1 cellular context compared by ENCODE assay signal in genomic region chr2:170361359-170361936, GRCh38.
TF ChIP-seq lines count a peak whose summit lies in the region.

No MANE protein-coding gene starts in this region.

TF ChIP-seq in K562, 482 proteins besides CTCF, POLR2A, EP300 and RAD21 (continued from another document and continues in another):
- TF ChIP-seq, protein P1, sequence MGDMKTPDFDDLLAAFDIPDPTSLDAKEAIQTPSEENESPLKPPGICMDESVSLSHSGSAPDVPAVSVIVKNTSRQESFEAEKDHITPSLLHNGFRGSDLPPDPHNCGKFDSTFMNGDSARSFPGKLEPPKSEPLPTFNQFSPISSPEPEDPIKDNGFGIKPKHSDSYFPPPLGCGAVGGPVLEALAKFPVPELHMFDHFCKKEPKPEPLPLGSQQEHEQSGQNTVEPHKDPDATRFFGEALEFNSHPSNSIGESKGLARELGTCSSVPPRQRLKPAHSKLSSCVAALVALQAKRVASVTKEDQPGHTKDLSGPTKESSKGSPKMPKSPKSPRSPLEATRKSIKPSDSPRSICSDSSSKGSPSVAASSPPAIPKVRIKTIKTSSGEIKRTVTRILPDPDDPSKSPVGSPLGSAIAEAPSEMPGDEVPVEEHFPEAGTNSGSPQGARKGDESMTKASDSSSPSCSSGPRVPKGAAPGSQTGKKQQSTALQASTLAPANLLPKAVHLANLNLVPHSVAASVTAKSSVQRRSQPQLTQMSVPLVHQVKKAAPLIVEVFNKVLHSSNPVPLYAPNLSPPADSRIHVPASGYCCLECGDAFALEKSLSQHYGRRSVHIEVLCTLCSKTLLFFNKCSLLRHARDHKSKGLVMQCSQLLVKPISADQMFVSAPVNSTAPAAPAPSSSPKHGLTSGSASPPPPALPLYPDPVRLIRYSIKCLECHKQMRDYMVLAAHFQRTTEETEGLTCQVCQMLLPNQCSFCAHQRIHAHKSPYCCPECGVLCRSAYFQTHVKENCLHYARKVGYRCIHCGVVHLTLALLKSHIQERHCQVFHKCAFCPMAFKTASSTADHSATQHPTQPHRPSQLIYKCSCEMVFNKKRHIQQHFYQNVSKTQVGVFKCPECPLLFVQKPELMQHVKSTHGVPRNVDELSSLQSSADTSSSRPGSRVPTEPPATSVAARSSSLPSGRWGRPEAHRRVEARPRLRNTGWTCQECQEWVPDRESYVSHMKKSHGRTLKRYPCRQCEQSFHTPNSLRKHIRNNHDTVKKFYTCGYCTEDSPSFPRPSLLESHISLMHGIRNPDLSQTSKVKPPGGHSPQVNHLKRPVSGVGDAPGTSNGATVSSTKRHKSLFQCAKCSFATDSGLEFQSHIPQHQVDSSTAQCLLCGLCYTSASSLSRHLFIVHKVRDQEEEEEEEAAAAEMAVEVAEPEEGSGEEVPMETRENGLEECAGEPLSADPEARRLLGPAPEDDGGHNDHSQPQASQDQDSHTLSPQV (IDR thresholded peaks at IDR 0.05) = peak; percentile 63
- peak; percentile 17; the same call in 1 of the 2 replicates for TF ChIP-seq NFRKB (IDR thresholded peaks at IDR 0.05; ENCODE audit: low read depth)
- peak; percentile 66 for TF ChIP-seq ZNF311 (CRISPR knock-in tag; IDR thresholded peaks at IDR 0.05)
- no peak for TF ChIP-seq ZFP91 (CRISPR knock-in tag; IDR thresholded peaks at IDR 0.05)
- TF ChIP-seq COPS2 (conservative IDR thresholded peaks at IDR 0.05) = no peak
- TF ChIP-seq HDAC2 (IDR thresholded peaks at IDR 0.05) = 0 out of 2 replicates have a peak, but pooled peaks have one; percentile 40
- TF ChIP-seq, protein P2, sequence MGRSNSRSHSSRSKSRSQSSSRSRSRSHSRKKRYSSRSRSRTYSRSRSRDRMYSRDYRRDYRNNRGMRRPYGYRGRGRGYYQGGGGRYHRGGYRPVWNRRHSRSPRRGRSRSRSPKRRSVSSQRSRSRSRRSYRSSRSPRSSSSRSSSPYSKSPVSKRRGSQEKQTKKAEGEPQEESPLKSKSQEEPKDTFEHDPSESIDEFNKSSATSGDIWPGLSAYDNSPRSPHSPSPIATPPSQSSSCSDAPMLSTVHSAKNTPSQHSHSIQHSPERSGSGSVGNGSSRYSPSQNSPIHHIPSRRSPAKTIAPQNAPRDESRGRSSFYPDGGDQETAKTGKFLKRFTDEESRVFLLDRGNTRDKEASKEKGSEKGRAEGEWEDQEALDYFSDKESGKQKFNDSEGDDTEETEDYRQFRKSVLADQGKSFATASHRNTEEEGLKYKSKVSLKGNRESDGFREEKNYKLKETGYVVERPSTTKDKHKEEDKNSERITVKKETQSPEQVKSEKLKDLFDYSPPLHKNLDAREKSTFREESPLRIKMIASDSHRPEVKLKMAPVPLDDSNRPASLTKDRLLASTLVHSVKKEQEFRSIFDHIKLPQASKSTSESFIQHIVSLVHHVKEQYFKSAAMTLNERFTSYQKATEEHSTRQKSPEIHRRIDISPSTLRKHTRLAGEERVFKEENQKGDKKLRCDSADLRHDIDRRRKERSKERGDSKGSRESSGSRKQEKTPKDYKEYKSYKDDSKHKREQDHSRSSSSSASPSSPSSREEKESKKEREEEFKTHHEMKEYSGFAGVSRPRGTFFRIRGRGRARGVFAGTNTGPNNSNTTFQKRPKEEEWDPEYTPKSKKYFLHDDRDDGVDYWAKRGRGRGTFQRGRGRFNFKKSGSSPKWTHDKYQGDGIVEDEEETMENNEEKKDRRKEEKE (IDR thresholded peaks at IDR 0.05; ENCODE audit: borderline replicate concordance in 1 of 2, control insufficient read depth in 1 of 2, low read depth in 2 of 2, low read length in 1 of 2) = no peak
- 0 out of 2 replicates have a peak, but pooled peaks have one; percentile 50 for TF ChIP-seq ZBTB9 (CRISPR knock-in tag; IDR thresholded peaks at IDR 0.05)
- no peak for TF ChIP-seq TCF7L2 (IDR thresholded peaks at IDR 0.05; ENCODE audit: low read depth, low read length)
- 0 out of 2 replicates have a peak, but pooled peaks have one; percentile 73 for TF ChIP-seq XRCC5 (IDR thresholded peaks at IDR 0.05; ENCODE audit: low read depth, low read length)
- TF ChIP-seq MAZ (CRISPR knock-in tag; conservative IDR thresholded peaks at IDR 0.05 in 1 of 2, IDR thresholded peaks at IDR 0.05 in 1 of 2) = 0 out of 4 replicates have a peak, but pooled peaks of 1 of the 2 experiments have one; percentile 21
- TF ChIP-seq MYBL2 (IDR thresholded peaks at IDR 0.05; ENCODE audit: low read depth) = peak; percentile 16; the same call in 1 of the 2 replicates
- TF ChIP-seq MYBL2 (CRISPR knock-in tag; IDR thresholded peaks at IDR 0.05; ENCODE audit: borderline replicate concordance) = no peak
- TF ChIP-seq EZH2 (IDR thresholded peaks at IDR 0.05; ENCODE audit: borderline replicate concordance, low read depth, low read length) = no peak
- TF ChIP-seq ZNF512 (tag; IDR thresholded peaks at IDR 0.05) = peak; percentile 58
- TF ChIP-seq ARID3A (IDR thresholded peaks at IDR 0.05; ENCODE audit: borderline replicate concordance, low read depth, low read length) = peak; percentile 12; the same call in 1 of the 2 replicates
- no peak for TF ChIP-seq RNF219 (CRISPR knock-in tag; IDR thresholded peaks at IDR 0.05)
- TF ChIP-seq ZNF239 (CRISPR knock-in tag; IDR thresholded peaks at IDR 0.05) = peak; percentile 5
- 0 out of 2 replicates have a peak, but pooled peaks have one; percentile 24 for TF ChIP-seq RBFOX2 (IDR thresholded peaks at IDR 0.05; ENCODE audit: low read depth, low read length)
- TF ChIP-seq SMAD4 (CRISPR knock-in tag; conservative IDR thresholded peaks at IDR 0.05) = 0 out of 2 replicates have a peak, but pooled peaks have one; percentile 12
- no peak for TF ChIP-seq ATF1 (CRISPR knock-in tag; IDR thresholded peaks at IDR 0.05)
- peak; percentile 56 for TF ChIP-seq ATF1 (tag; IDR thresholded peaks at IDR 0.05)
- TF ChIP-seq NR3C1 (CRISPR knock-in tag; IDR thresholded peaks at IDR 0.05) = no peak
- TF ChIP-seq MEIS2 (IDR thresholded peaks at IDR 0.05; ENCODE audit: partially characterized antibody) = peak; percentile 36
- TF ChIP-seq, protein P3, sequence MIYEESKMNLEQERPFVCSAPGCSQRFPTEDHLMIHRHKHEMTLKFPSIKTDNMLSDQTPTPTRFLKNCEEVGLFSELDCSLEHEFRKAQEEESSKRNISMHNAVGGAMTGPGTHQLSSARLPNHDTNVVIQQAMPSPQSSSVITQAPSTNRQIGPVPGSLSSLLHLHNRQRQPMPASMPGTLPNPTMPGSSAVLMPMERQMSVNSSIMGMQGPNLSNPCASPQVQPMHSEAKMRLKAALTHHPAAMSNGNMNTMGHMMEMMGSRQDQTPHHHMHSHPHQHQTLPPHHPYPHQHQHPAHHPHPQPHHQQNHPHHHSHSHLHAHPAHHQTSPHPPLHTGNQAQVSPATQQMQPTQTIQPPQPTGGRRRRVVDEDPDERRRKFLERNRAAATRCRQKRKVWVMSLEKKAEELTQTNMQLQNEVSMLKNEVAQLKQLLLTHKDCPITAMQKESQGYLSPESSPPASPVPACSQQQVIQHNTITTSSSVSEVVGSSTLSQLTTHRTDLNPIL (CRISPR knock-in tag; IDR thresholded peaks at IDR 0.05) = no peak
- TF ChIP-seq RBM25 (IDR thresholded peaks at IDR 0.05; ENCODE audit: low read depth, low read length, severe bottlenecking) = peak; percentile 9
- peak; percentile 35; the same call in 1 of the 2 replicates for TF ChIP-seq ARID1B (IDR thresholded peaks at IDR 0.05)
- TF ChIP-seq FIP1L1 (IDR thresholded peaks at IDR 0.05; ENCODE audit: low read depth, low read length, poor library complexity, severe bottlenecking) = no peak
- no peak for TF ChIP-seq TAL1 (IDR thresholded peaks at IDR 0.05)
- TF ChIP-seq, protein P4, sequence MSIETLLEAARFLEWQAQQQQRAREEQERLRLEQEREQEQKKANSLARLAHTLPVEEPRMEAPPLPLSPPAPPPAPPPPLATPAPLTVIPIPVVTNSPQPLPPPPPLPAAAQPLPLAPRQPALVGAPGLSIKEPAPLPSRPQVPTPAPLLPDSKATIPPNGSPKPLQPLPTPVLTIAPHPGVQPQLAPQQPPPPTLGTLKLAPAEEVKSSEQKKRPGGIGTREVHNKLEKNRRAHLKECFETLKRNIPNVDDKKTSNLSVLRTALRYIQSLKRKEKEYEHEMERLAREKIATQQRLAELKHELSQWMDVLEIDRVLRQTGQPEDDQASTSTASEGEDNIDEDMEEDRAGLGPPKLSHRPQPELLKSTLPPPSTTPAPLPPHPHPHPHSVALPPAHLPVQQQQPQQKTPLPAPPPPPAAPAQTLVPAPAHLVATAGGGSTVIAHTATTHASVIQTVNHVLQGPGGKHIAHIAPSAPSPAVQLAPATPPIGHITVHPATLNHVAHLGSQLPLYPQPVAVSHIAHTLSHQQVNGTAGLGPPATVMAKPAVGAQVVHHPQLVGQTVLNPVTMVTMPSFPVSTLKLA (conservative IDR thresholded peaks at IDR 0.05) = no peak
- TF ChIP-seq TBP (optimal IDR thresholded peaks at IDR 0.05; ENCODE audit: low read depth, low read length) = peak; percentile 9
- TF ChIP-seq GTF3C2 (IDR thresholded peaks at IDR 0.05; ENCODE audit: borderline replicate concordance, extremely low read depth, insufficient read length) = no peak
- TF ChIP-seq ZNF24 (IDR thresholded peaks at IDR 0.05) = peak; percentile 78
- no peak for TF ChIP-seq NR2C2 (CRISPR knock-in tag; IDR thresholded peaks at IDR 0.05)
- peak; percentile 5; the same call in 1 of the 2 replicates for TF ChIP-seq NR2C2 (tag; IDR thresholded peaks at IDR 0.05)
